Comparison of ENCODE assay signal across 1 cellular context in the genomic region with DNA sequence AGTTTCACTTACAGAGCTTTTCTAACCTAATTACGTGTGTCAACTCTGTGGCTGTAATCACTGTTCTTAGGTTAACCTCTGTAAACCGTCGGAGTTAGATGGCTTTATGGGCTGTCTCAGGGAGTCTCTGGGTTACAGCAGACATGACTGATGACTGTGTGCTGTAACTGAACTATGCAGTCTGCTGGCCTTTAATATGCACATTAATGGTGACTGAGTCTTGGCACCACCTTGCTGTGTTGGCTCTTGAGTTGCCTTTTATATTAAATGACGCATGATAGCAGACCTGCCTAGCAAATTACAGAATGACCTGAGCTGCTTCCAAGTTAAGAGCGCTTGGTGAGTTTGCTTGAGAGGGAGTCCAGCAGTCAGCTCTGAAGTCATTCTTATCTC.
TF ChIP-seq lines count a peak whose summit lies in the region.

No MANE protein-coding gene starts in this region.

TF ChIP-seq in GM23338, 12 proteins besides CTCF, POLR2A, EP300 and RAD21 (continued from another document):
- TF ChIP-seq, protein P1, sequence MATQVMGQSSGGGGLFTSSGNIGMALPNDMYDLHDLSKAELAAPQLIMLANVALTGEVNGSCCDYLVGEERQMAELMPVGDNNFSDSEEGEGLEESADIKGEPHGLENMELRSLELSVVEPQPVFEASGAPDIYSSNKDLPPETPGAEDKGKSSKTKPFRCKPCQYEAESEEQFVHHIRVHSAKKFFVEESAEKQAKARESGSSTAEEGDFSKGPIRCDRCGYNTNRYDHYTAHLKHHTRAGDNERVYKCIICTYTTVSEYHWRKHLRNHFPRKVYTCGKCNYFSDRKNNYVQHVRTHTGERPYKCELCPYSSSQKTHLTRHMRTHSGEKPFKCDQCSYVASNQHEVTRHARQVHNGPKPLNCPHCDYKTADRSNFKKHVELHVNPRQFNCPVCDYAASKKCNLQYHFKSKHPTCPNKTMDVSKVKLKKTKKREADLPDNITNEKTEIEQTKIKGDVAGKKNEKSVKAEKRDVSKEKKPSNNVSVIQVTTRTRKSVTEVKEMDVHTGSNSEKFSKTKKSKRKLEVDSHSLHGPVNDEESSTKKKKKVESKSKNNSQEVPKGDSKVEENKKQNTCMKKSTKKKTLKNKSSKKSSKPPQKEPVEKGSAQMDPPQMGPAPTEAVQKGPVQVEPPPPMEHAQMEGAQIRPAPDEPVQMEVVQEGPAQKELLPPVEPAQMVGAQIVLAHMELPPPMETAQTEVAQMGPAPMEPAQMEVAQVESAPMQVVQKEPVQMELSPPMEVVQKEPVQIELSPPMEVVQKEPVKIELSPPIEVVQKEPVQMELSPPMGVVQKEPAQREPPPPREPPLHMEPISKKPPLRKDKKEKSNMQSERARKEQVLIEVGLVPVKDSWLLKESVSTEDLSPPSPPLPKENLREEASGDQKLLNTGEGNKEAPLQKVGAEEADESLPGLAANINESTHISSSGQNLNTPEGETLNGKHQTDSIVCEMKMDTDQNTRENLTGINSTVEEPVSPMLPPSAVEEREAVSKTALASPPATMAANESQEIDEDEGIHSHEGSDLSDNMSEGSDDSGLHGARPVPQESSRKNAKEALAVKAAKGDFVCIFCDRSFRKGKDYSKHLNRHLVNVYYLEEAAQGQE (IDR thresholded peaks at IDR 0.05; ENCODE audit: unreplicated experiment), result no peak
- TF ChIP-seq CREB1 (CRISPR knock-in tag; IDR thresholded peaks at IDR 0.05; ENCODE audit: low read depth) (no peak), ZNF331 (CRISPR knock-in tag; IDR thresholded peaks at IDR 0.05; ENCODE audit: low read depth) (no peak), ZNF114 (CRISPR knock-in tag; IDR thresholded peaks at IDR 0.05) (no peak)
- TF ChIP-seq, protein P2, sequence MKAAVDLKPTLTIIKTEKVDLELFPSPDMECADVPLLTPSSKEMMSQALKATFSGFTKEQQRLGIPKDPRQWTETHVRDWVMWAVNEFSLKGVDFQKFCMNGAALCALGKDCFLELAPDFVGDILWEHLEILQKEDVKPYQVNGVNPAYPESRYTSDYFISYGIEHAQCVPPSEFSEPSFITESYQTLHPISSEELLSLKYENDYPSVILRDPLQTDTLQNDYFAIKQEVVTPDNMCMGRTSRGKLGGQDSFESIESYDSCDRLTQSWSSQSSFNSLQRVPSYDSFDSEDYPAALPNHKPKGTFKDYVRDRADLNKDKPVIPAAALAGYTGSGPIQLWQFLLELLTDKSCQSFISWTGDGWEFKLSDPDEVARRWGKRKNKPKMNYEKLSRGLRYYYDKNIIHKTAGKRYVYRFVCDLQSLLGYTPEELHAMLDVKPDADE (IDR thresholded peaks at IDR 0.05), result no peak
